Comparison of ENCODE assay signal across 17 cellular contexts in the genomic region with DNA sequence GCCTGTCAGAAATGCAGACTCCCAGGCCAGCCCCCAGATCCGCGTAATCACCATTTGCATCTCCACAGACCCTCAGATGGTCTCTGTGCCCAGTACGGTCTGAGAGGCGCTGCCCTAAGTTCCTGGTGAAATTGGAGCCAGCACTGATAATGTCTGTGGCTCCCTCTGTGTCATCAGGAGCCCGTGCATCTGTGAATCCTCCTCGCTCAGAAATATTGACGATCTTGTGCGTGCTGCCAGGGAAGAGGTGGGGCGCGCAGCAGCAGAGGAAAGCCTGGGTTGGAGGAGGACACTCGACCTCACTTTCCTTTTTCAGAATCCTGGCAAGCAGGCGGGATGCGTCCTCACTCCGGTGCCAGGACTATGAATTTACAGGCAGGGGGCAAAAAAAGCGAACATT.
DNase-seq lines count a peak whose midpoint lies in the region; ATAC-seq and TF ChIP-seq lines count a peak whose summit lies in the region.
"Had no signal": no experiment of that assay in that cellular context is flagged by ENCODE, and none has a peak within 500 bp of the region (broad histone marks: within the 10 kb centered on the region; RNA-seq: fewer than 3 reads in every experiment).

No MANE protein-coding gene starts in this region.

- no peak overlapping the region for H3K9ac ChIP-seq in neural progenitor cell

- peaks cover 13% of the 10 kb centered on the region for H3K4me1 Mint-ChIP-seq in neural progenitor cell
- H3K4me1 Mint-ChIP-seq: activated B cell treated with CpG ODN at 0.5 μM for 24 hours; activated CD8-positive, alpha-beta memory T cell treated with anti-CD3 and anti-CD28 coated beads, Interleukin-2, amount 10 ng/mL, durations not matched to agents 7 days and 5 days; CD4-positive, CD25-positive, alpha-beta regulatory T cell had no signal

- H3K79me2 ChIP-seq in neural progenitor cell (ENCODE audit: low read depth) = no peaks in the 10 kb centered on the region

- peak overlapping the region; percentile 69 for H2AFZ ChIP-seq in neural progenitor cell (replicated peaks)

- H3K4me3 ChIP-seq in heart left ventricle (peak overlapping the region in 10 of 12 donors; percentile 10 to 54 (median 27)), right atrium auricular region (peak overlapping the region; percentile 4 to 36), neural progenitor cell (peak overlapping the region; percentile 35)
- H3K4me3 ChIP-seq: colonic mucosa, GM12878 had no signal

- no peak overlapping the region for H3K4me3 Mint-ChIP-seq in neural progenitor cell
- H3K4me3 Mint-ChIP-seq: activated B cell treated with CpG ODN at 0.5 μM for 24 hours; activated CD8-positive, alpha-beta memory T cell treated with anti-CD3 and anti-CD28 coated beads, Interleukin-2, amount 10 ng/mL, durations not matched to agents 7 days and 5 days; CD4-positive, CD25-positive, alpha-beta regulatory T cell had no signal

- H3K9me3 Mint-ChIP-seq in neural progenitor cell = no peaks in the 10 kb centered on the region

- TF ChIP-seq CTCF in heart left ventricle (IDR thresholded peaks at IDR 0.05) = no peak
- no peak for TF ChIP-seq CTCF in right atrium auricular region (IDR thresholded peaks at IDR 0.05)
- TF ChIP-seq CTCF in neural progenitor cell (IDR thresholded peaks at IDR 0.05) = no peak

- H3K9me3 ChIP-seq in heart left ventricle (no peaks in the 10 kb centered on the region), right atrium auricular region (no peaks in the 10 kb centered on the region), neural progenitor cell (ENCODE audit: low read depth) (no peaks in the 10 kb centered on the region)
- H3K9me3 ChIP-seq: colonic mucosa had no signal

- intact Hi-C loops in heart left ventricle (cut with DNase I) (no loop called here), cardiac septum (cut with DNase I) (no loop called here)

- H3K27me3 Mint-ChIP-seq in neural progenitor cell (ENCODE audit: insufficient read depth, low read depth) = no peaks in the 10 kb centered on the region
- H3K27me3 Mint-ChIP-seq: activated B cell treated with CpG ODN at 0.5 μM for 24 hours; activated CD8-positive, alpha-beta memory T cell treated with anti-CD3 and anti-CD28 coated beads, Interleukin-2, amount 10 ng/mL, durations not matched to agents 7 days and 5 days; CD4-positive, CD25-positive, alpha-beta regulatory T cell had no signal

- no peak overlapping the region for H3K27ac Mint-ChIP-seq in neural progenitor cell
- H3K27ac Mint-ChIP-seq: activated B cell treated with CpG ODN at 0.5 μM for 24 hours; activated CD8-positive, alpha-beta memory T cell treated with anti-CD3 and anti-CD28 coated beads, Interleukin-2, amount 10 ng/mL, durations not matched to agents 7 days and 5 days; CD4-positive, CD25-positive, alpha-beta regulatory T cell had no signal

- DNase-seq in heart left ventricle (peak in 1 of 5 donors; percentile 20), cardiac septum (ENCODE audit: low spot score) (no peak), right atrium auricular region (ENCODE audit: low spot score) (no peak), neural progenitor cell (ENCODE audit: low spot score) (peak; percentile 13), iPS-NIHi7 (ENCODE audit: extremely low spot score) (no peak), NCI-H526 (lab: John Stamatoyannopoulos, UW) (no peak)
- DNase-seq: activated B cell treated with CpG ODN at 0.5 μM for 24 hours; activated CD8-positive, alpha-beta memory T cell treated with anti-CD3 and anti-CD28 coated beads, Interleukin-2, amount 10 ng/mL, durations not matched to agents 7 days and 5 days; activated gamma-delta T cell; CD4-positive, CD25-positive, alpha-beta regulatory T cell; colonic mucosa; NCI-H1694 treated with DMSO at 0.1 percent for 48 hours; occipital lobe; stimulated activated CD4-positive, alpha-beta T cell treated with anti-CD3 and anti-CD28 coated beads, Interleukin-12 subunit alpha, Interleukin-12 subunit beta, amount 100 ng/mL, for 4 hours had no signal

- H3K27ac ChIP-seq in heart left ventricle (peak overlapping the region in 4 of 12 donors; percentile 16 to 57 (median 45)), right atrium auricular region (no peak overlapping the region), neural progenitor cell (no peak overlapping the region)
- H3K27ac ChIP-seq: colonic mucosa had no signal

- TF ChIP-seq POLR2A in heart left ventricle (IDR thresholded peaks at IDR 0.05) = no peak

- H3K4me1 ChIP-seq in heart left ventricle (peaks cover 0 to 2% (median 0%) of the 10 kb centered on the region in 12 donors), right atrium auricular region (peaks cover 0 to 3% of the 10 kb centered on the region in 2 donors), neural progenitor cell (peaks cover 11% of the 10 kb centered on the region)
- H3K4me1 ChIP-seq: colonic mucosa had no signal

- WGBS in heart left ventricle, 4 donors = 33 to 49% (median 37%) methylated on average over 14 to 15 of the region's 15 CpGs

- H3K36me3 ChIP-seq in heart left ventricle = no peaks in the 10 kb centered on the region
- H3K36me3 ChIP-seq in right atrium auricular region = no peaks in the 10 kb centered on the region
- H3K36me3 ChIP-seq in neural progenitor cell = no peaks in the 10 kb centered on the region
- H3K36me3 ChIP-seq: colonic mucosa had no signal

- H4K20me1 ChIP-seq in neural progenitor cell (ENCODE audit: low read depth) = no peaks in the 10 kb centered on the region

- peaks cover 0 to 5% (median 0%) of the 10 kb centered on the region in 9 donors for H3K27me3 ChIP-seq in heart left ventricle
- no peaks in the 10 kb centered on the region for H3K27me3 ChIP-seq in right atrium auricular region
- peaks cover 14% of the 10 kb centered on the region for H3K27me3 ChIP-seq in neural progenitor cell
- H3K27me3 ChIP-seq: colonic mucosa had no signal

- no peaks in the 10 kb centered on the region for H3K36me3 Mint-ChIP-seq in neural progenitor cell
- H3K36me3 Mint-ChIP-seq: activated CD8-positive, alpha-beta memory T cell treated with anti-CD3 and anti-CD28 coated beads, Interleukin-2, amount 10 ng/mL, durations not matched to agents 7 days and 5 days; CD4-positive, CD25-positive, alpha-beta regulatory T cell had no signal

- H3K4me2 ChIP-seq in neural progenitor cell = peak overlapping the region; percentile 75

- H3F3A ChIP-seq in neural progenitor cell (ENCODE audit: low read depth) = no peaks in the 10 kb centered on the region

- ATAC-seq in heart left ventricle (peak in 2 of 4 donors; percentile 14 to 16), GM19395 (IDR thresholded peaks at IDR 0.05; ENCODE audit: unreplicated experiment) (no peak), GM21381 (IDR thresholded peaks at IDR 0.05; ENCODE audit: unreplicated experiment) (no peak)
- ATAC-seq: activated CD8-positive, alpha-beta memory T cell treated with anti-CD3 and anti-CD28 coated beads, Interleukin-2, amount 10 ng/mL, durations not matched to agents 7 days and 5 days; GM12878 had no signal
